8 cellular contexts compared by ENCODE assay signal in the genomic region with DNA sequence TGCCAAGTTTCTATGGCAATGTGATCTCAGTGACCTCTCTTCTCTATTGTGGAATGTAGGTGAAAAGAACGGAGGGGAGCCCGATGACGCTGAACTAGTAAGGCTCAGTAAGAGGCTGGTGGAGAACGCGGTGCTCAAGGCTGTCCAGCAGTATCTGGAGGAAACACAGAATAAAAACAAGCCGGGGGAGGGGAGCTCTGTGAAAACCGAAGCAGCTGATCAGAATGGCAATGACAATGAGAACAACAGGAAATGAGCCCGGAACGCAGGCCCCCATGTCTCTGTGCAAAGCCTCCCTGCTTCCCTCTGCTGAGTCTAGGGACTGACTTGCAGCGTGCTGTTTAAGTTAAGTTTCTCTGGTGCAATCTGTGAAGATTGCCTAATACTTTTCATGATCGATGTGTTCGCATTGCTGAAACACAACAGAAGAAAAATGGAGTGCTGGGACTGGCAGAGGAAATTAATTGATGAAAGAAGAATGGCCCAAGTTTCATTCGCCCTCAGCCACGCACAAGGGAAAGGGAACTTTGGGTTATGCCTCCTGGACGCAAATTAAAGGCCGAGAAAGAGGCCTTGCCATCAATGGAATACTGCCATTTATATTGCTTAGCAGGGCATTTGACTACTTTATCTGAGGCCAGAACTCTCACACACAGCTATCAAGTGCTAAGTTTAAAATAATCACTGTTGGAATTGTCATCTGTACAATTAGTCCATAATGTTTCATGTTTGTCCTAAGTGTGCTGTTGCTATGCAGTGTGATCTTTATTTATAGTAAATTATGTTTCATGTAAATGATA.
DNase-seq lines count a peak whose midpoint lies in the region; ATAC-seq and TF ChIP-seq lines count a peak whose summit lies in the region.

No MANE protein-coding gene starts in this region.

- BruUV-seq in Calu3 (replicated peaks; lab: Mats Ljungman, UMichigan), result no TSS peak

- H3K36me3 Mint-ChIP-seq in activated CD4-positive, alpha-beta T cell treated with anti-CD3 and anti-CD28 coated beads for 36 hours (ENCODE audit: low read depth), result peaks cover 11% of the 10 kb centered on the region
- H3K36me3 Mint-ChIP-seq in nephron (ENCODE audit: low read depth) (peaks cover 3% of the 10 kb centered on the region), Calu3 (ENCODE audit: insufficient read depth, unreplicated experiment) (no peaks in the 10 kb centered on the region)

- TF ChIP-seq POLR2A in esophagus muscularis mucosa (IDR thresholded peaks at IDR 0.05; ENCODE audit: low read depth), result no peak

- peak overlapping the region; percentile 53 for H3K4me3 Mint-ChIP-seq in activated CD4-positive, alpha-beta T cell treated with anti-CD3 and anti-CD28 coated beads for 36 hours
- H3K4me3 Mint-ChIP-seq in nephron, result no peak overlapping the region
- H3K4me3 Mint-ChIP-seq in Calu3 (ENCODE audit: low read depth, unreplicated experiment), result no peak overlapping the region

- no peaks in the 10 kb centered on the region for H3K9me3 ChIP-seq in esophagus muscularis mucosa

- peaks cover 35% of the 10 kb centered on the region for H3K4me1 Mint-ChIP-seq in activated CD4-positive, alpha-beta T cell treated with anti-CD3 and anti-CD28 coated beads for 36 hours
- H3K4me1 Mint-ChIP-seq in nephron, result no peaks in the 10 kb centered on the region
- no peaks in the 10 kb centered on the region for H3K4me1 Mint-ChIP-seq in Calu3 (ENCODE audit: low read depth, unreplicated experiment)

- peak; percentile 74 for DNase-seq in activated CD4-positive, alpha-beta T cell treated with anti-CD3 and anti-CD28 coated beads for 36 hours
- DNase-seq in dermis blood vessel endothelial cell, result peak; percentile 88
- no peak for DNase-seq in esophagus muscularis mucosa (ENCODE audit: extremely low spot score)
- no peak for DNase-seq in Calu3

- H3K27ac Mint-ChIP-seq in activated CD4-positive, alpha-beta T cell treated with anti-CD3 and anti-CD28 coated beads for 36 hours, result peak overlapping the region; percentile 90
- H3K27ac Mint-ChIP-seq in nephron (peak overlapping the region in 2 of 3 experiments; percentile 25 to 41), Calu3 (ENCODE audit: unreplicated experiment) (no peak overlapping the region)

- 54% methylated on average over 16 of the region's 16 CpGs for WGBS in esophagus muscularis mucosa

- no peak overlapping the region for H3K4me3 ChIP-seq in esophagus muscularis mucosa

- CTCF ChIA-PET in activated CD4-positive, alpha-beta T cell treated with anti-CD3 and anti-CD28 coated beads for 36 hours (lab: Charles Lee), result interaction anchor here (1.0 to 2.5 kb wide), 5 partner anchors 11 to 396 kb away, joined by 3 to 7 read pairs (median 3); no protein-coding TSS in a partner anchor
- CTCF ChIA-PET in Calu3 (lab: Charles Lee), result no interaction called here

- POLR2A ChIA-PET in activated CD4-positive, alpha-beta T cell treated with anti-CD3 and anti-CD28 coated beads for 36 hours (lab: Charles Lee), result no interaction called here

- H3K27me3 ChIP-seq in esophagus muscularis mucosa, result no peaks in the 10 kb centered on the region

- TF ChIP-seq CTCF in nephron (IDR thresholded peaks at IDR 0.05; ENCODE audit: unreplicated experiment in 3 of 3) (no peak), esophagus muscularis mucosa (IDR thresholded peaks at IDR 0.05) (no peak), Calu3 (IDR thresholded peaks at IDR 0.05; ENCODE audit: unreplicated experiment) (no peak)

- peak; percentile 74 for ATAC-seq in HG02981 (IDR thresholded peaks at IDR 0.05; ENCODE audit: unreplicated experiment)
- peak; percentile 93 for ATAC-seq in activated CD4-positive, alpha-beta T cell treated with anti-CD3 and anti-CD28 coated beads for 36 hours
- no peak for ATAC-seq in GM19023 (IDR thresholded peaks at IDR 0.05; ENCODE audit: unreplicated experiment)

- peaks cover 10% of the 10 kb centered on the region for H3K9me3 Mint-ChIP-seq in activated CD4-positive, alpha-beta T cell treated with anti-CD3 and anti-CD28 coated beads for 36 hours (ENCODE audit: low read depth)
- H3K9me3 Mint-ChIP-seq in nephron, result no peaks in the 10 kb centered on the region
- H3K9me3 Mint-ChIP-seq in Calu3 (ENCODE audit: low read depth, unreplicated experiment), result no peaks in the 10 kb centered on the region

- no peaks in the 10 kb centered on the region for H3K4me1 ChIP-seq in esophagus muscularis mucosa

- intact Hi-C loops in activated CD4-positive, alpha-beta T cell treated with anti-CD3 and anti-CD28 coated beads for 36 hours (cut with DNase I, micrococcal nuclease), result loop anchor here in 1 of 2 experiments (5.0 kb wide), 1 partner anchor 84 kb away; no protein-coding TSS in a partner anchor
- intact Hi-C loops in esophagus muscularis mucosa (cut with DNase I) (no loop called here), Calu3 (cut with micrococcal nuclease; ENCODE audit: unreplicated experiment) (no loop called here)

- no peaks in the 10 kb centered on the region for H3K27me3 Mint-ChIP-seq in activated CD4-positive, alpha-beta T cell treated with anti-CD3 and anti-CD28 coated beads for 36 hours
- H3K27me3 Mint-ChIP-seq in nephron (ENCODE audit: low read depth), result no peaks in the 10 kb centered on the region
- no peaks in the 10 kb centered on the region for H3K27me3 Mint-ChIP-seq in Calu3 (ENCODE audit: unreplicated experiment)

- peaks cover 0 to 2% (median 0%) of the 10 kb centered on the region in 4 donors for H3K36me3 ChIP-seq in esophagus muscularis mucosa

- no peak for TF ChIP-seq EP300 in esophagus muscularis mucosa (IDR thresholded peaks at IDR 0.05)

- H3K27ac ChIP-seq in temporal lobe (ENCODE audit: low read depth, low read length) (peak overlapping the region; percentile 42), esophagus muscularis mucosa (replicated peaks in 1 of 4) (no peak overlapping the region)

Comparison
In these comparisons a context has a peak if more than half of its experiments do, and no peak if none do; other contexts are left out.
1. DNase-seq: peak in activated CD4-positive, alpha-beta T cell treated with anti-CD3 and anti-CD28 coated beads for 36 hours (single experiment) and dermis blood vessel endothelial cell (single experiment); none in esophagus muscularis mucosa (single experiment) and Calu3 (single experiment).